8 cellular contexts compared by ENCODE assay signal in genomic region chr16:57167951-57168350, GRCh38. TPM values are rescaled to one million over a fixed set of nuclear protein-coding genes. Genes with fewer than 3 reads are reported as not detected.
DNase-seq lines count a peak whose midpoint lies in the region; ATAC-seq and TF ChIP-seq lines count a peak whose summit lies in the region.

No MANE protein-coding gene starts in this region.

- H3K27me3 ChIP-seq in WERI-Rb-1 (ENCODE audit: insufficient read depth, low read depth, severe bottlenecking) (no peaks in the 10 kb centered on the region), MG63 (no peaks in the 10 kb centered on the region)

- H3K27ac ChIP-seq in WERI-Rb-1, result no peak overlapping the region

- no peak overlapping the region for H3K4me3 ChIP-seq in WERI-Rb-1 (ENCODE audit: low read depth, low read length)
- no peak overlapping the region for H3K4me3 ChIP-seq in MG63

- peak; percentile 42 for TF ChIP-seq CTCF in WERI-Rb-1 (IDR thresholded peaks at IDR 0.05; ENCODE audit: low read depth, low read length)

- H3K36me3 ChIP-seq in WERI-Rb-1 (peaks cover 46% of the 10 kb centered on the region), MG63 (peaks cover 88% of the 10 kb centered on the region)

- DNase-seq in activated CD4-positive, CD25-positive, alpha-beta regulatory T cell (lab: John Stamatoyannopoulos, UW), result no peak
- DNase-seq in KG1 (lab: John Stamatoyannopoulos, UW), result peak; percentile 14
- no peak for DNase-seq in WERI-Rb-1
- peak; percentile 48 for DNase-seq in germinal center (ENCODE audit: low spot score)
- peak; percentile 60 for DNase-seq in pulmonary artery endothelial cell (ENCODE audit: low read depth, low spot score)
- DNase-seq in MG63, result no peak

- no peaks in the 10 kb centered on the region for H3K9me3 ChIP-seq in WERI-Rb-1 (ENCODE audit: severe bottlenecking)
- H3K9me3 ChIP-seq in MG63, result no peaks in the 10 kb centered on the region

- ATAC-seq in activated CD4-positive, CD25-positive, alpha-beta regulatory T cell treated with anti-CD3 and anti-CD28 coated beads, Interleukin-2, amount 50 U/mL, for 24 hours, result peak; percentile 60 to 84
- ATAC-seq in GM21360 (IDR thresholded peaks at IDR 0.05; ENCODE audit: unreplicated experiment), result no peak

RNA-seq across cellular contexts. Expression of gene PSME3IP1, which starts 17.9 kb away (rescaled TPM):
- 67.7 and 79.1 TPM in 2 replicates for total RNA-seq in pulmonary artery endothelial cell
- 164 and 294 TPM in 2 replicates for total RNA-seq in MG63 (2014; rRNA removed; shearing (Covaris generic); ENCODE audit: low replicate concordance)

RNA-seq across cellular contexts. Expression of gene RSPRY1, which starts 18.2 kb away (rescaled TPM):
- 65.5 and 90.7 TPM in 2 replicates for total RNA-seq in pulmonary artery endothelial cell
- 72.1 and 106 TPM in 2 replicates for total RNA-seq in MG63 (2014; rRNA removed; shearing (Covaris generic); ENCODE audit: low replicate concordance)

Comparison
In these comparisons a context has a peak if more than half of its experiments do, and no peak if none do; other contexts are left out.
1. DNase-seq: peak in KG1 (single experiment), germinal center (single experiment) and pulmonary artery endothelial cell (single experiment); none in activated CD4-positive, CD25-positive, alpha-beta regulatory T cell (0 of 4), WERI-Rb-1 (single experiment) and MG63 (single experiment).